ENCODE assay signal across 8 cellular contexts in the genomic region with DNA sequence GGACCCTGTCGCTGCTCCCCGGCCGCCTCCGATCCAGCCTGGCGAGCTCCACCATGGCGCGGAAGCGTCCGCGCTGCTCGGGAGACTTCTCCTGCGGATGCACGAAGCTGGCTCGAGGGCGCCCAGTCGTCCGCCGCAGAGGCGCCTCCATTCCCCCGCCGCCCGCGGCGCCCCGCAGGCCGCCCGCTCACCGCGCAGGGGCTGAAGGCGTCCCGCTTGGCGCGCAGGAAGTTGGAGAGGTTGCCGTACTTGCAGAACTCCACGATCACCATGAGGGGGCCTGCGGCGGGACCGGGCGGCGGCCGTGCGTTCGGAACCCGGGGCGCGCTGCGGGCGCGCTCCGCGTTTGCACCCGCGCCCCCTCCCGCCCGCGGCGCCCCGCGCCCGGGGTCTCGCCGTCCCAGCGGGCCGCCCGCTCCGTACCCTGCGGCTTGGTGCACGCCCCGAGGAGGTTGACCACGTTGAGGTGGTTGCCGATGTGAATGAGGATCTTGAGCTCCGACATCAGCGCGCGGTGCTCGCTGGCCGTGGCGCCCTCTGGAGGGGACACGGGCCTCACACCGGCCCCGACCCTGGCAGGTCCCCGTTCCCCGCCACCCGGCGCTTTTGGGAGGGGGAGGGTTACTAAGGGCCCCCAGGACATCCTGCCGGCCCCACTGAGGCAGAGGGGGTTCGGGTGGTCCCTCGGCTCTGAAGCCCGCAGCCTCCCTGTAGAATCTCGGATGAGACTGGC. TPM values are rescaled to one million over a fixed set of nuclear protein-coding genes. Genes with fewer than 3 reads are reported as not detected.
A peak's percentile ranks its signal among the peaks of the same experiment; 100 is the strongest.
DNase-seq lines count a peak whose midpoint lies in the region; ATAC-seq lines count a peak whose summit lies in the region.

No MANE protein-coding gene starts in this region.

- peak; percentile 37 for DNase-seq in COR-L47 (lab: John Stamatoyannopoulos, UW)
- DNase-seq in NCI-H1694 (lab: John Stamatoyannopoulos, UW), result peak; percentile 1
- peak in 1 of 2 donors; percentile 59 for DNase-seq in activated naive CD4-positive, alpha-beta T cell treated with anti-CD3 and anti-CD28 coated beads, Interleukin-2, amount 50 U/mL, for 72 hours (ENCODE audit: low spot score in 2 of 2)
- peak; percentile 57 for DNase-seq in kidney tubule cell (ENCODE audit: low spot score)
- peak; percentile 54 for DNase-seq in stimulated activated naive CD8-positive, alpha-beta T cell treated with anti-CD3 and anti-CD28 coated beads, Interleukin-15, Interleukin-2, amounts not matched to agents 100 U/mL and 50 U/mL, for 24 hours
- DNase-seq in 8988T, result no peak

- no peak overlapping the region for H3K27ac Mint-ChIP-seq in activated naive CD4-positive, alpha-beta T cell treated with anti-CD3 and anti-CD28 coated beads, Interleukin-2, amount 50 U/mL, for 72 hours

- peak; percentile 47 to 91 for ATAC-seq in activated naive CD4-positive, alpha-beta T cell treated with anti-CD3 and anti-CD28 coated beads, Interleukin-2, amount 50 U/mL, for 72 hours
- peak; percentile 64 for ATAC-seq in stimulated activated naive CD8-positive, alpha-beta T cell treated with anti-CD3 and anti-CD28 coated beads, Interleukin-15, Interleukin-2, amounts not matched to agents 100 U/mL and 50 U/mL, for 24 hours
- no peak for ATAC-seq in HG03135 (IDR thresholded peaks at IDR 0.05; ENCODE audit: unreplicated experiment)
- no peak for ATAC-seq in HG02798 (IDR thresholded peaks at IDR 0.05; ENCODE audit: poor library complexity, unreplicated experiment)

- H3K36me3 Mint-ChIP-seq in activated naive CD4-positive, alpha-beta T cell treated with anti-CD3 and anti-CD28 coated beads, Interleukin-2, amount 50 U/mL, for 72 hours, result no peaks in the 10 kb centered on the region

- no peaks in the 10 kb centered on the region for H3K9me3 Mint-ChIP-seq in activated naive CD4-positive, alpha-beta T cell treated with anti-CD3 and anti-CD28 coated beads, Interleukin-2, amount 50 U/mL, for 72 hours

RNA-seq across cellular contexts. Expression of a gene that starts 27.7 kb away (rescaled TPM):
- not detected for total RNA-seq in activated naive CD4-positive, alpha-beta T cell treated with anti-CD3 and anti-CD28 coated beads, Interleukin-2, amount 50 U/mL, for 72 hours

RNA-seq across cellular contexts. Expression of a gene that starts 30.4 kb away (rescaled TPM):
- total RNA-seq in activated naive CD4-positive, alpha-beta T cell treated with anti-CD3 and anti-CD28 coated beads, Interleukin-2, amount 50 U/mL, for 72 hours, result 1 to 10 TPM in 1 of 2 donors, under 1 TPM in 1; 0.98 to 2.6 TPM

Comparison
In these comparisons a context has a peak if more than half of its experiments do, and no peak if none do; other contexts are left out.
1. ATAC-seq: peak in activated naive CD4-positive, alpha-beta T cell treated with anti-CD3 and anti-CD28 coated beads, Interleukin-2, amount 50 U/mL, for 72 hours (2 of 2) and stimulated activated naive CD8-positive, alpha-beta T cell treated with anti-CD3 and anti-CD28 coated beads, Interleukin-15, Interleukin-2, amounts not matched to agents 100 U/mL and 50 U/mL, for 24 hours (single experiment); none in HG03135 (single experiment) and HG02798 (single experiment).